ENCODE assay signal across 20 cellular contexts in the genomic region with DNA sequence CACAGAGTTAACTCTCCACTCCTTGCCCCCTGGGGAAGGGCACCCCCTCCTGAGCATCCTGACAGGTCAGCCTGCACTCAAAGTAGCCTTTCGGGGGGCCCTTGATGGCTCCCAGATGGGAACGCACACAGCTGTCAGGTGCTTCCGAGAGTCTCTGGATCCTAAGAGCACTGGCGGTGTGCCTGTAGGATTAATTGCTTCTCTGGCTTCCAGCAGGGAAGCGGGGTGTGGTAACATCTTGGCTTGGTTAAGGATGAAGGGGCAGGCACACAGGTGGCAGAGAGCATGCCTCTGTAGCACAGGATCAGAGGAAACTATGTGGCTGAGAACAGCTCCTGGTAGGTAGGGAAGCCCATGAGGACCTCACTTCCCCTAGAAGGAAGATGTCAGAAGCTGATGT.
"Had no signal": no experiment of that assay in that cellular context is flagged by ENCODE, and none has a peak within 500 bp of the region (broad histone marks: within the 10 kb centered on the region; RNA-seq: fewer than 3 reads in every experiment).

No MANE protein-coding gene starts in this region.

- H3K4me1 ChIP-seq: gastrocnemius medialis, heart right ventricle, sigmoid colon, stomach had no signal

- FAIRE-seq: islet of Langerhans had no signal

- H3K36me3 ChIP-seq: gastrocnemius medialis, heart right ventricle, neutrophil, sigmoid colon, stomach, thoracic aorta had no signal

- H3K27ac ChIP-seq: coronary artery, gastrocnemius medialis, heart right ventricle, neutrophil, sigmoid colon, skin epidermis, stomach, thoracic aorta had no signal

- H3K9me3 ChIP-seq: gastrocnemius medialis, neutrophil, sigmoid colon, stomach, thoracic aorta had no signal

- DNase-seq: effector CD8-positive, alpha-beta T cell; gastrocnemius medialis; heart right ventricle; hypothalamus; kidney glomerular epithelial cell; naive thymus-derived CD4-positive, alpha-beta T cell; nephron progenitor cell; posterior cingulate gyrus; sigmoid colon; stimulated activated CD4-positive, alpha-beta T cell treated with anti-CD3 and anti-CD28 coated beads, Interleukin-2, amount 100 ng/mL, for 24 hours; stimulated activated CD4-positive, alpha-beta T cell treated with anti-CD3 and anti-CD28 coated beads, Interleukin-4, amount 100 ng/mL, for 4 hours; stimulated activated naive B cell treated with anti-CD40 and anti-IgM and Interleukin-4, amounts not matched to agents 10 μg/mL and 1 μg/mL and 100 μg/mL, for 72 hours; stomach; substantia nigra; trophoblast cell had no signal

- H3K4me3 ChIP-seq: coronary artery, gastrocnemius medialis, heart right ventricle, sigmoid colon, skin epidermis, stomach, thoracic aorta had no signal
